Comparison of ENCODE assay signal across 8 cellular contexts in genomic region chr2:95231723-95232122, GRCh38. TPM values are rescaled to one million over a fixed set of nuclear protein-coding genes. Genes with fewer than 3 reads are reported as not detected.
DNase-seq lines count a peak whose midpoint lies in the region; ATAC-seq, FAIRE-seq and TF ChIP-seq lines count a peak whose summit lies in the region.

No MANE protein-coding gene starts in this region.

- H3K27me3 ChIP-seq in OCI-LY1 (ENCODE audit: insufficient read depth, low read length), result no peaks in the 10 kb centered on the region
- H3K27me3 ChIP-seq in lower lobe of right lung (ENCODE audit: low read depth), result no peaks in the 10 kb centered on the region

- H3K9me3 ChIP-seq in OCI-LY1 (ENCODE audit: low read length), result no peaks in the 10 kb centered on the region
- peaks cover 7% of the 10 kb centered on the region for H3K9me3 ChIP-seq in lower lobe of right lung

- FAIRE-seq in HTR-8/SVneo (lab: Jason Lieb, UNC), result peak; percentile 36

- intact Hi-C loops in activated CD4-positive, alpha-beta T cell treated with anti-CD3 and anti-CD28 coated beads for 36 hours (cut with DNase I, micrococcal nuclease), result no loop called here
- intact Hi-C loops in lower lobe of right lung (cut with DNase I), result no loop called here

- CTCF ChIA-PET in activated CD4-positive, alpha-beta T cell treated with anti-CD3 and anti-CD28 coated beads for 36 hours (lab: Charles Lee), result interaction anchor here (0.6 to 1.8 kb wide), 6 partner anchors 8 to 88 kb away, joined by 3 to 7 read pairs (median 4); no protein-coding TSS in a partner anchor

- H3K9me2 ChIP-seq in OCI-LY1 (ENCODE audit: low read depth, low read length), result no peaks in the 10 kb centered on the region

- no peak overlapping the region for H3K9ac ChIP-seq in OCI-LY1 (ENCODE audit: low read length)

- no peak overlapping the region for H2AFZ ChIP-seq in OCI-LY1 (ENCODE audit: low read length)

- no peaks in the 10 kb centered on the region for H3K36me3 ChIP-seq in OCI-LY1 (ENCODE audit: insufficient read depth, low read length)
- no peaks in the 10 kb centered on the region for H3K36me3 ChIP-seq in lower lobe of right lung

- POLR2A ChIA-PET in activated CD4-positive, alpha-beta T cell treated with anti-CD3 and anti-CD28 coated beads for 36 hours (lab: Charles Lee), result no interaction called here

- TF ChIP-seq CTCF in OCI-LY1 (IDR thresholded peaks at IDR 0.05; ENCODE audit: low read length) (peak; percentile 84), lower lobe of right lung (IDR thresholded peaks at IDR 0.05) (peak; percentile 67)

- no peaks in the 10 kb centered on the region for H3K79me2 ChIP-seq in OCI-LY1 (ENCODE audit: insufficient read depth, low read length)

- H3K4me3 Mint-ChIP-seq in activated CD4-positive, alpha-beta T cell treated with anti-CD3 and anti-CD28 coated beads for 36 hours, result no peak overlapping the region

- ATAC-seq in activated CD4-positive, alpha-beta T cell treated with anti-CD3 and anti-CD28 coated beads for 36 hours, result no peak
- peak; percentile 57 to 81 for ATAC-seq in lower lobe of right lung
- ATAC-seq in GM18907 (IDR thresholded peaks at IDR 0.05; ENCODE audit: unreplicated experiment), result no peak
- ATAC-seq in GM18511 (IDR thresholded peaks at IDR 0.05; ENCODE audit: unreplicated experiment), result no peak

- no peak overlapping the region for H3K27ac Mint-ChIP-seq in activated CD4-positive, alpha-beta T cell treated with anti-CD3 and anti-CD28 coated beads for 36 hours

- DNase-seq in activated CD4-positive, alpha-beta T cell treated with anti-CD3 and anti-CD28 coated beads for 36 hours, result peak; percentile 67
- DNase-seq in activated CD4-positive, alpha-beta T cell treated with anti-CD3 and anti-CD28 coated beads, Interleukin-2, amount 50 U/mL, for 1 hour, result no peak
- peak; percentile 96 for DNase-seq in HTR-8/SVneo (ENCODE audit: insufficient read length, low spot score)
- peak; percentile 38 for DNase-seq in cerebellar cortex (ENCODE audit: low spot score)
- peak; percentile 65 for DNase-seq in lower lobe of right lung

- no peaks in the 10 kb centered on the region for H3F3A ChIP-seq in OCI-LY1 (ENCODE audit: insufficient read depth, low read length)

- H3K27ac ChIP-seq in OCI-LY1 (ENCODE audit: low read depth, low read length, poor library complexity, severe bottlenecking), result no peak overlapping the region
- no peak overlapping the region for H3K27ac ChIP-seq in lower lobe of right lung

- no peaks in the 10 kb centered on the region for H3K4me1 Mint-ChIP-seq in activated CD4-positive, alpha-beta T cell treated with anti-CD3 and anti-CD28 coated beads for 36 hours

- H3K4me2 ChIP-seq in OCI-LY1 (ENCODE audit: low read length), result no peak overlapping the region

- peaks cover 29% of the 10 kb centered on the region for H3K9me3 Mint-ChIP-seq in activated CD4-positive, alpha-beta T cell treated with anti-CD3 and anti-CD28 coated beads for 36 hours (ENCODE audit: low read depth)

- no peaks in the 10 kb centered on the region for H4K20me1 ChIP-seq in OCI-LY1 (ENCODE audit: insufficient read depth, low read length)

- H3K4me1 ChIP-seq in OCI-LY1 (ENCODE audit: insufficient read depth, low read length, severe bottlenecking) (no peaks in the 10 kb centered on the region), lower lobe of right lung (no peaks in the 10 kb centered on the region)

- H3K4me3 ChIP-seq in OCI-LY1 (ENCODE audit: low read depth, low read length, poor library complexity, severe bottlenecking) (no peak overlapping the region), lower lobe of right lung (no peak overlapping the region)

- peaks cover 15% of the 10 kb centered on the region for H3K36me3 Mint-ChIP-seq in activated CD4-positive, alpha-beta T cell treated with anti-CD3 and anti-CD28 coated beads for 36 hours (ENCODE audit: low read depth)

- H3K27me3 Mint-ChIP-seq in activated CD4-positive, alpha-beta T cell treated with anti-CD3 and anti-CD28 coated beads for 36 hours, result no peaks in the 10 kb centered on the region

RNA-seq across cellular contexts. Expression of gene ZNF892, which starts 24.4 kb away (rescaled TPM):
- 1 to 10 TPM; 3.2 to 3.8 TPM for total RNA-seq in activated CD4-positive, alpha-beta T cell treated with anti-CD3 and anti-CD28 coated beads for 36 hours
- total RNA-seq in lower lobe of right lung, result 3.9 TPM

RNA-seq across cellular contexts. Expression of gene PROM2, which starts 42.5 kb away (rescaled TPM):
- under 1 TPM; 0.23 to 0.44 TPM for total RNA-seq in activated CD4-positive, alpha-beta T cell treated with anti-CD3 and anti-CD28 coated beads for 36 hours
- total RNA-seq in lower lobe of right lung, result 6.0 TPM

Comparison
In these comparisons a context has a peak if more than half of its experiments do, and no peak if none do; other contexts are left out.
1. ATAC-seq: peak in lower lobe of right lung (2 of 2); none in activated CD4-positive, alpha-beta T cell treated with anti-CD3 and anti-CD28 coated beads for 36 hours (single experiment), GM18907 (single experiment) and GM18511 (single experiment).